8 cellular contexts compared by ENCODE assay signal in the genomic region with DNA sequence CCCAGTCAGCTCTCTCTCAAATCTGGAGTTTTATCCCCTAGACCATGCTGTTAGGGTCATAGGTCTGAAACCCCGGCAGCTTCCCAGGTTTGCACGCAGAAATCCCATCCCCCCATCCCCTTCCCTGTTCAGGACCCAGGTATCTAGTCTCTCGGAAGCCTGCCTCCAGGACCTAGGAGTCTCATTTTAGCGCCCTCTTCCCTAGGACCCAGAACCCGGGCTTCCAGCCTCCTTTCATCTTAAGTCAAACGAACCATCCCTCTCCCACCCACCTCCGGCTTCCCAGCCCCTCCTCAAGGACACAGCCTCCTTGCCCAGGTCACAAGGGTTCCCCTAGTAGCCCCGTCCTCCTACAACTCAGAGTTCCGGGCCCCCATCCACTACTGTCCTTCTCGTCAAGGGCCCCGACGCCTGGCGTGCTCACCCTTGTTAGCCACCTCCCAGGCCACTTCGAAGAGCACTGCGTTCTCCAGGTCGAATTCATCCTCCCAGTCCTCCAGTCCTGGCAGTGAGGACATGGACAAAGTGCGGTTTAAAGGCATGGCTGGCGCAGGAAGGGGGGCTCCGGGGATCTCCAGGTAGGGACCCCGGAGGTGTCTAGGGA. TPM values are rescaled to one million over a fixed set of nuclear protein-coding genes. Genes with fewer than 3 reads are reported as not detected.
DNase-seq lines count a peak whose midpoint lies in the region; ATAC-seq and TF ChIP-seq lines count a peak whose summit lies in the region.

No MANE protein-coding gene starts in this region.

- peak overlapping the region; percentile 69 for H2AFZ ChIP-seq in MM.1S (ENCODE audit: low read length)

- no peaks in the 10 kb centered on the region for H3K9me2 ChIP-seq in MM.1S (replicated peaks; ENCODE audit: insufficient read depth, low read length)

- H3K4me1 ChIP-seq in MM.1S (ENCODE audit: low read length) (peaks cover 10% of the 10 kb centered on the region), upper lobe of left lung (peaks cover 24 to 43% (median 34%) of the 10 kb centered on the region in 4 donors)

- DNase-seq in NCI-H748 (lab: John Stamatoyannopoulos, UW; ENCODE audit: unreplicated experiment) (peak; percentile 77), NCI-H748 treated with DMSO at 0.1 percent for 48 hours (lab: John Stamatoyannopoulos, UW) (no peak), MM.1S (no peak), cerebellar cortex (ENCODE audit: low spot score) (peak; percentile 42), medulla oblongata (ENCODE audit: extremely low spot score) (peak; percentile 38), upper lobe of left lung (peak in 1 of 2 donors; percentile 57), NCI-H345 treated with DMSO at 0.1 percent for 48 hours (lab: John Stamatoyannopoulos, UW; ENCODE audit: unreplicated experiment) (no peak), glomerular visceral epithelial cell (ENCODE audit: extremely low spot score) (no peak)

- TF ChIP-seq CTCF in MM.1S (IDR thresholded peaks at IDR 0.05; ENCODE audit: low read length) (no peak), upper lobe of left lung (IDR thresholded peaks at IDR 0.05) (no peak)

- peak overlapping the region; percentile 89; the same call in 1 of the 2 replicates for H3K27ac ChIP-seq in MM.1S (ENCODE audit: low read length)
- H3K27ac ChIP-seq in upper lobe of left lung = peak overlapping the region; percentile 84 to 98 (median 95)

- H3K27me3 ChIP-seq in MM.1S (replicated peaks; ENCODE audit: insufficient read depth, low read length) = no peaks in the 10 kb centered on the region
- no peaks in the 10 kb centered on the region for H3K27me3 ChIP-seq in upper lobe of left lung

- peak; percentile 0 to 24 for ATAC-seq in upper lobe of left lung (ENCODE audit: low FRiP score in 2 of 2)

- no peak for TF ChIP-seq POLR2A in upper lobe of left lung (IDR thresholded peaks at IDR 0.05)

- H3K79me2 ChIP-seq in MM.1S (ENCODE audit: low read length) = peaks cover 68% of the 10 kb centered on the region

- 0 to 1% methylated on average over 16 to 19 of the region's 20 CpGs for WGBS in upper lobe of left lung, 2 donors

- H3K9me3 ChIP-seq in MM.1S (replicated peaks; ENCODE audit: insufficient read depth, low read length) (no peaks in the 10 kb centered on the region), upper lobe of left lung (no peaks in the 10 kb centered on the region)

- TF ChIP-seq EP300 in upper lobe of left lung (IDR thresholded peaks at IDR 0.05) = no peak

- no peaks in the 10 kb centered on the region for H4K20me1 ChIP-seq in MM.1S (ENCODE audit: insufficient read depth, low read length)

- H3F3A ChIP-seq in MM.1S (ENCODE audit: insufficient read depth, low read length) = no peaks in the 10 kb centered on the region

- no peaks in the 10 kb centered on the region for H3K36me3 ChIP-seq in MM.1S (replicated peaks; ENCODE audit: insufficient read depth, low read length)
- peaks cover 4 to 28% (median 16%) of the 10 kb centered on the region in 4 donors for H3K36me3 ChIP-seq in upper lobe of left lung

- H3K4me3 ChIP-seq in MM.1S (ENCODE audit: low read length) = peak overlapping the region; percentile 96
- H3K4me3 ChIP-seq in upper lobe of left lung = peak overlapping the region; percentile 53 to 94 (median 71)

- peak overlapping the region; percentile 75 for H3K9ac ChIP-seq in MM.1S (ENCODE audit: low read length)

- H3K4me2 ChIP-seq in MM.1S (ENCODE audit: low read depth, low read length) = peak overlapping the region; percentile 62

RNA-seq across cellular contexts. Expression of a gene that starts 0.4 kb away (rescaled TPM):
- 10 to 100 TPM; 26.4 to 79.6 (median 35.6) TPM for total RNA-seq in upper lobe of left lung

RNA-seq across cellular contexts. Expression of a gene that starts 1.0 kb away (rescaled TPM):
- total RNA-seq in upper lobe of left lung = 100 to 1,000 TPM in 2 of 6 donors, 10 to 100 TPM in 4; 45.7 to 105 (median 70.6) TPM

RNA-seq across cellular contexts. Expression of a gene that starts 24.2 kb away (rescaled TPM):
- total RNA-seq in upper lobe of left lung = under 1 TPM in 1 of 6 donors, not detected in 5; 0.77 TPM

RNA-seq across cellular contexts. Expression of a gene that starts 27.6 kb away (rescaled TPM):
- over 10,000 TPM in 3 of 6 donors, 1,000 to 10,000 TPM in 3; 5,928 to 23,282 (median 11,982) TPM for total RNA-seq in upper lobe of left lung

RNA-seq across cellular contexts. Expression of a gene that starts 31.5 kb away (rescaled TPM):
- not detected for total RNA-seq in upper lobe of left lung

Comparison
In these comparisons a context has a peak if more than half of its experiments do, and no peak if none do; other contexts are left out.
1. DNase-seq: peak in NCI-H748 (single experiment), cerebellar cortex (single experiment) and medulla oblongata (single experiment); none in NCI-H748 treated with DMSO at 0.1 percent for 48 hours (single experiment), MM.1S (single experiment), NCI-H345 treated with DMSO at 0.1 percent for 48 hours (single experiment) and glomerular visceral epithelial cell (single experiment).